ENCODE assay signal across 10 cellular contexts in genomic region chr2:545711-546650, GRCh38.
"Had no signal": no experiment of that assay in that cellular context is flagged by ENCODE, and none has a peak within 500 bp of the region (broad histone marks: within the 10 kb centered on the region; RNA-seq: fewer than 3 reads in every experiment).

No MANE protein-coding gene starts in this region.

- H3K4me3 Mint-ChIP-seq: effector memory CD8-positive, alpha-beta T cell; natural killer cell; T-helper 1 cell treated with Interleukin-12 subunit alpha and Interleukin-12 subunit beta and Interleukin-4 antibody, amounts not matched to agents 30 μg/mL and 1 μg/mL, for 36 hours had no signal

- H3K27ac Mint-ChIP-seq: effector memory CD8-positive, alpha-beta T cell; natural killer cell; T-helper 1 cell treated with Interleukin-12 subunit alpha and Interleukin-12 subunit beta and Interleukin-4 antibody, amounts not matched to agents 30 μg/mL and 1 μg/mL, for 36 hours had no signal

- H3K9me3 Mint-ChIP-seq: activated naive CD4-positive, alpha-beta T cell treated with anti-CD3 and anti-CD28 coated beads, Interleukin-2, amount 50 U/mL, for 72 hours; effector memory CD8-positive, alpha-beta T cell; natural killer cell; T-helper 1 cell treated with Interleukin-12 subunit alpha and Interleukin-12 subunit beta and Interleukin-4 antibody, amounts not matched to agents 30 μg/mL and 1 μg/mL, for 36 hours had no signal

- H3K36me3 Mint-ChIP-seq: activated naive CD4-positive, alpha-beta T cell treated with anti-CD3 and anti-CD28 coated beads, Interleukin-2, amount 50 U/mL, for 72 hours; natural killer cell had no signal

- H3K4me1 Mint-ChIP-seq: natural killer cell had no signal

- ATAC-seq: activated naive CD4-positive, alpha-beta T cell treated with anti-CD3 and anti-CD28 coated beads, Interleukin-2, amount 50 U/mL, for 72 hours; effector memory CD8-positive, alpha-beta T cell; natural killer cell had no signal

- DNase-seq: activated gamma-delta T cell treated with Interleukin-2 at 50 U/mL for 16 hours; effector memory CD8-positive, alpha-beta T cell; natural killer cell; stimulated activated CD4-positive, alpha-beta T cell treated with anti-CD3 and anti-CD28 coated beads, Interleukin-12 subunit alpha, Interleukin-12 subunit beta, amount 100 ng/mL, for 4 hours; stimulated activated CD4-positive, alpha-beta T cell treated with anti-CD3 and anti-CD28 coated beads, Interleukin-1b, Interleukin-23, amount 100 ng/mL, for 48 hours; stimulated activated naive CD4-positive, alpha-beta T cell treated with Interleukin-2 at 50 U/mL for 16 hours; substantia nigra; trophoblast cell had no signal
